ENCODE assay signal across 8 cellular contexts in the genomic region with DNA sequence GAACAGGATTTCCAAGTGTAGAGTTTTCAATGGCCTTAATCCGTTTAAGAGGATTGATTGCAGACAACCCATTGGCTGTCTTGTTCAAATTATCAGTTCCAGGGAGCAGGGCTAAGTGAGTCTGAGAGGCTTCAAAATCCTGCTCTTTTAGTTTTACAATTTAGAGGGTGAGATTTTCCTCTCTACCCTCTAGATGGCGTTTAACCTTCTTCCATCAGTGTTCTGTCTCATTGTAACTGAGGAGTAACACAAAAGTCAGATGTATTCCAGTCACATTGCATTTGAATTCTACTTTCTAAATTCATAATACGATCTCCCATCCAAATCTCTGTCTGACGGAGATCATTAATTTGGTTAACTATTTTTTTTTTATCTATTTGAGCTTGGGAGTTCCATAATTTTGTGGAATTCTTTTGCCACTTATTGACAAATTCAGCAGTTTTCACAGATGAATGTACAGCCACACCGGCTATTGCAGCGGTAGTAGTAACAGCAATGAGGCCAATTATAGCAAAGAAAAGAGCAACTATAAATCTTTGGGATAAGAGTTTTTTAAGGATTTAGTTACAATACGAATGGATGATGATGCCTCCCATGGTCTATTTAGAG. TPM values are rescaled to one million over a fixed set of nuclear protein-coding genes. Genes with fewer than 3 reads are reported as not detected.
DNase-seq lines count a peak whose midpoint lies in the region; ATAC-seq, FAIRE-seq and TF ChIP-seq lines count a peak whose summit lies in the region.

No MANE protein-coding gene starts in this region.

- FAIRE-seq in urothelium cell line (lab: Jason Lieb, UNC) = no peak

- no peak overlapping the region for H3K4me3 Mint-ChIP-seq in activated CD4-positive, alpha-beta memory T cell treated with anti-CD3 and anti-CD28 coated beads for 36 hours

- no peaks in the 10 kb centered on the region for H3K27me3 Mint-ChIP-seq in activated CD4-positive, alpha-beta memory T cell treated with anti-CD3 and anti-CD28 coated beads for 36 hours

- DNase-seq in A172 (ENCODE audit: low spot score) (peak; percentile 1), GM10266 (ENCODE audit: extremely low spot score) (no peak), RKO (ENCODE audit: low spot score) (peak; percentile 68), fibroblast of villous mesenchyme (ENCODE audit: low read depth) (peak; percentile 20), urothelium cell line (ENCODE audit: low spot score) (peak; percentile 30), activated T-cell treated with anti-CD3 and anti-CD28 coated beads for 4 hours (no peak)
- no peak for DNase-seq in activated CD4-positive, alpha-beta memory T cell treated with anti-CD3 and anti-CD28 coated beads for 36 hours

- peaks cover 20% of the 10 kb centered on the region for H3K4me1 Mint-ChIP-seq in activated CD4-positive, alpha-beta memory T cell treated with anti-CD3 and anti-CD28 coated beads for 36 hours (ENCODE audit: low read depth)

- POLR2A ChIA-PET in activated CD4-positive, alpha-beta memory T cell treated with anti-CD3 and anti-CD28 coated beads for 36 hours (lab: Charles Lee) = no interaction called here

- H3K9me3 Mint-ChIP-seq in activated CD4-positive, alpha-beta memory T cell treated with anti-CD3 and anti-CD28 coated beads for 36 hours = peaks cover 18% of the 10 kb centered on the region

- H3K27ac Mint-ChIP-seq in activated CD4-positive, alpha-beta memory T cell treated with anti-CD3 and anti-CD28 coated beads for 36 hours = no peak overlapping the region

- peaks cover 26% of the 10 kb centered on the region for H3K36me3 Mint-ChIP-seq in activated CD4-positive, alpha-beta memory T cell treated with anti-CD3 and anti-CD28 coated beads for 36 hours

- intact Hi-C loops in activated CD4-positive, alpha-beta memory T cell treated with anti-CD3 and anti-CD28 coated beads for 36 hours (cut with micrococcal nuclease) = loop anchor here (10.0 kb wide), 1 partner anchor 197 kb away; no protein-coding TSS in a partner anchor

- CTCF ChIA-PET in activated CD4-positive, alpha-beta memory T cell treated with anti-CD3 and anti-CD28 coated beads for 36 hours (lab: Charles Lee) = interaction anchor here (0.8 to 7.7 kb wide), 17 partner anchors 10 to 263 kb away, joined by 3 to 54 read pairs (median 6); partner anchors contain the start of genes SIGLEC10, VSIG10L and ZNF175

- H3K4me3 ChIP-seq in fibroblast of villous mesenchyme (ENCODE audit: low read depth, low read length) = no peak overlapping the region

- TF ChIP-seq CTCF in GM10266 (IDR thresholded peaks at IDR 0.05; ENCODE audit: control insufficient read depth, insufficient read depth, low read depth, missing control alignments) (peak; percentile 53), fibroblast of villous mesenchyme (IDR thresholded peaks at IDR 0.05; ENCODE audit: insufficient read depth, low read depth, low read length) (peak; percentile 60)

- ATAC-seq in HG02798 (IDR thresholded peaks at IDR 0.05; ENCODE audit: poor library complexity, unreplicated experiment) = no peak

RNA-seq across cellular contexts. Expression of gene C19orf84, which starts 7.8 kb away (rescaled TPM):
- not detected in 2 replicates for total RNA-seq in A172 (2014; rRNA removed; shearing (Covaris generic))
- not detected in 2 replicates for total RNA-seq in fibroblast of villous mesenchyme
- not detected for total RNA-seq in activated CD4-positive, alpha-beta memory T cell treated with anti-CD3 and anti-CD28 coated beads for 36 hours

RNA-seq across cellular contexts. Expression of gene LIM2, which starts 10.4 kb away (rescaled TPM):
- not detected in 2 replicates for total RNA-seq in A172 (2014; rRNA removed; shearing (Covaris generic))
- total RNA-seq in fibroblast of villous mesenchyme = not detected in 2 replicates
- total RNA-seq in activated CD4-positive, alpha-beta memory T cell treated with anti-CD3 and anti-CD28 coated beads for 36 hours = under 1 TPM; 0.36 to 0.64 TPM

RNA-seq across cellular contexts. Expression of gene SIGLEC10, which starts 19.2 kb away (rescaled TPM):
- not detected in 2 replicates for total RNA-seq in A172 (2014; rRNA removed; shearing (Covaris generic))
- not detected in 2 replicates for total RNA-seq in fibroblast of villous mesenchyme
- total RNA-seq in activated CD4-positive, alpha-beta memory T cell treated with anti-CD3 and anti-CD28 coated beads for 36 hours = under 1 TPM; 0.19 to 0.26 TPM

RNA-seq across cellular contexts. Expression of gene NKG7, which starts 25.7 kb away (rescaled TPM):
- total RNA-seq in A172 (2014; rRNA removed; shearing (Covaris generic)) = not detected in 2 replicates
- total RNA-seq in fibroblast of villous mesenchyme = not detected in 2 replicates
- total RNA-seq in activated CD4-positive, alpha-beta memory T cell treated with anti-CD3 and anti-CD28 coated beads for 36 hours = 100 to 1,000 TPM; 140 to 149 TPM

RNA-seq across cellular contexts. Expression of gene CLDND2, which starts 29.4 kb away (rescaled TPM):
- total RNA-seq in A172 (2014; rRNA removed; shearing (Covaris generic)) = not detected in 2 replicates
- not detected in 2 replicates for total RNA-seq in fibroblast of villous mesenchyme
- 1 to 10 TPM; 2.8 to 4.8 TPM for total RNA-seq in activated CD4-positive, alpha-beta memory T cell treated with anti-CD3 and anti-CD28 coated beads for 36 hours

Comparison
In these comparisons a context has a peak if more than half of its experiments do, and no peak if none do; other contexts are left out.
1. DNase-seq: peak in A172 (single experiment), RKO (single experiment), fibroblast of villous mesenchyme (single experiment) and urothelium cell line (single experiment); none in GM10266 (single experiment), activated T-cell treated with anti-CD3 and anti-CD28 coated beads for 4 hours (single experiment) and activated CD4-positive, alpha-beta memory T cell treated with anti-CD3 and anti-CD28 coated beads for 36 hours (single experiment).